ENCODE assay signal across 12 cellular contexts in the genomic region with DNA sequence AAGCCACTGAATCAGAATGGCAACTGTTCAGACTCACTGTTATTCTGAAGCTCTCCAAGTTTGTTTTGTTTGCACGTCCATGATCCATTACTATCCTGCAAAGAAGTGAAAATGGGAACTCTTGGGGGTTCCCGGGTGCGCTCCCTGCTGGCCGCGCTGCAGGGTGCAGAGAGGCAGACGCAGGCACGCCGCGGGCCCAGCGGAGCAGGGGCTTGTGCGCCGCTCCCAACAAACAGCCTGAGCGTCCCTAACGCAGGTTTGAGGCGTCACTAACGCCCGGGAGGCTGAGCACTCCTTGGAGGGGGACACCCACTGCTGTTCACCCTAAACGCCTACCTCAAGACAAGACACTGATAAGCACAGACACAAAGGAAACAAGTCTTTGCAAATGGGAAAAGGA. TPM values are rescaled to one million over a fixed set of nuclear protein-coding genes. Genes with fewer than 3 reads are reported as not detected.
A peak's percentile ranks its signal among the peaks of the same experiment; 100 is the strongest.
DNase-seq lines count a peak whose midpoint lies in the region; ATAC-seq and TF ChIP-seq lines count a peak whose summit lies in the region.
"Had no signal": no experiment of that assay in that cellular context is flagged by ENCODE, and none has a peak within 500 bp of the region (broad histone marks: within the 10 kb centered on the region; RNA-seq: fewer than 3 reads in every experiment).

No MANE protein-coding gene starts in this region.

- H3K27me3 ChIP-seq in upper lobe of left lung = peaks cover 0 to 4% (median 0%) of the 10 kb centered on the region in 4 donors
- H3K27me3 ChIP-seq: sigmoid colon had no signal

- ATAC-seq in Right ventricle myocardium superior (ENCODE audit: poor library complexity) (peak; percentile 70), upper lobe of left lung (ENCODE audit: low FRiP score in 2 of 2) (peak; percentile 67 to 74)

- TF ChIP-seq CTCF in cardiac fibroblast (IDR thresholded peaks at IDR 0.05; ENCODE audit: low read depth, low read length) (peak; percentile 55), upper lobe of left lung (IDR thresholded peaks at IDR 0.05) (peak; percentile 17 to 50 (median 33))

- no peaks in the 10 kb centered on the region for H3K9me3 ChIP-seq in upper lobe of left lung
- H3K9me3 ChIP-seq: sigmoid colon had no signal

- no peak for TF ChIP-seq POLR2A in upper lobe of left lung (IDR thresholded peaks at IDR 0.05)

- H3K4me1 ChIP-seq in upper lobe of left lung = no peaks in the 10 kb centered on the region
- H3K4me1 ChIP-seq: sigmoid colon had no signal

- H3K36me3 ChIP-seq in upper lobe of left lung = no peaks in the 10 kb centered on the region
- H3K36me3 ChIP-seq: sigmoid colon had no signal

- no peak for TF ChIP-seq EP300 in upper lobe of left lung (IDR thresholded peaks at IDR 0.05)

- no peak overlapping the region for H3K27ac ChIP-seq in upper lobe of left lung
- H3K27ac ChIP-seq: sigmoid colon had no signal

- H3K4me3 ChIP-seq in cardiac fibroblast (replicated peaks in 1 of 2; ENCODE audit: low read depth in 2 of 2, low read length in 2 of 2) (no peak overlapping the region), upper lobe of left lung (no peak overlapping the region)
- H3K4me3 ChIP-seq: sigmoid colon had no signal

- peak; percentile 62 for DNase-seq in Right ventricle myocardium superior
- no peak for DNase-seq in cardiac septum (ENCODE audit: low spot score)
- DNase-seq in cardiac fibroblast (ENCODE audit: low read depth in 2 of 2) = peak in 1 of 2 donors; percentile 41
- peak; percentile 53 for DNase-seq in left kidney (ENCODE audit: low read depth, low spot score)
- peak in 1 of 2 donors; percentile 88 for DNase-seq in upper lobe of left lung
- DNase-seq in NCI-H2107 treated with DMSO at 0.1 percent for 48 hours (lab: John Stamatoyannopoulos, UW; ENCODE audit: unreplicated experiment) = no peak
- DNase-seq in HT-29 (ENCODE audit: low spot score) = no peak
- no peak for DNase-seq in occipital lobe (lab: John Stamatoyannopoulos, UW)
- DNase-seq: activated naive CD4-positive, alpha-beta T cell; NCI-H2029; sigmoid colon; T-cell had no signal

- intact Hi-C loops in Right ventricle myocardium superior (cut with DNase I) = no loop called here
- intact Hi-C loops in cardiac septum (cut with DNase I) = no loop called here

- 14 to 32% methylated on average over 18 of the region's 18 CpGs for WGBS in upper lobe of left lung, 2 donors

RNA-seq across cellular contexts. Expression of gene PIEZO2, which starts 14.3 kb away (rescaled TPM):
- total RNA-seq in Right ventricle myocardium superior (0.32 TPM), cardiac septum (0.46 TPM), upper lobe of left lung (10 to 100 TPM in 2 of 6 donors, 1 to 10 TPM in 4; 6.5 to 37.7 (median 7.8) TPM), occipital lobe (8.0 TPM)
- not detected in 2 replicates for total RNA-seq in HT-29 (2014; rRNA removed; shearing (Covaris generic))

Comparison
In these comparisons a context has a peak if more than half of its experiments do, and no peak if none do; other contexts are left out.
1. DNase-seq: peak in Right ventricle myocardium superior (single experiment) and left kidney (single experiment); none in cardiac septum (single experiment), NCI-H2107 treated with DMSO at 0.1 percent for 48 hours (single experiment), HT-29 (single experiment) and occipital lobe (single experiment).